In the genomic region with DNA sequence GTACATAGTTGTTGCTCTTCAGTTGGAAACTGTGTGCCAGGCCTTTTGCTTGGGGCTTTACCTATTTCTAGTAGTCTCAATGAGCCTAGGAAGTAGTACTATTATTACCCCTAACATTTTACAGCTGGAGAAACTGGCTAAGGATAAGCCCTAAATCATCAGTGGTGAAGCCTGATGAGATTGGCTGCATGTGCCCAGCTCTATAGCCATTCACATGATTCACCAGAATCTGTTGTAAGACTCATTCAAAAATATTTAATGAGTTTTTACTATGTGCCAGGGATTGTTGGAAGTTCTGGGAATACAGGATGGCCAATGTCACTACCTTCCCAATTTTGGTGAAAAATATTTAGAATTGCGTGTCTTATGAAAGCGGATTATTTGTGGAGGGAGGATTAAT, we compare ENCODE assay signal across 27 cellular contexts. TPM values are rescaled to one million over a fixed set of nuclear protein-coding genes. Genes with fewer than 3 reads are reported as not detected.
DNase-seq lines count a peak whose midpoint lies in the region; ATAC-seq and TF ChIP-seq lines count a peak whose summit lies in the region.
"Had no signal": no experiment of that assay in that cellular context is flagged by ENCODE, and none has a peak within 500 bp of the region (broad histone marks: within the 10 kb centered on the region; RNA-seq: fewer than 3 reads in every experiment).

No MANE protein-coding gene starts in this region.

- peak overlapping the region; percentile 12 for H3K4me3 Mint-ChIP-seq in HFFc6
- H3K4me3 Mint-ChIP-seq in progenitor cell of endocrine pancreas (ENCODE audit: low read depth) = peak overlapping the region; percentile 85
- H3K4me3 Mint-ChIP-seq: activated CD4-positive, alpha-beta memory T cell treated with anti-CD3 and anti-CD28 coated beads for 36 hours; activated T-cell treated with anti-CD3 and anti-CD28 coated beads, Interleukin-2, amount 50 U/mL, for 24 hours had no signal

- WGBS in right lobe of liver (ENCODE audit: insufficient coverage, low coverage, low lambda C conversion rate, missing lambda C conversion rate) = 70% methylated on average over 2 of the region's 2 CpGs

- DNase-seq in EH (ENCODE audit: low read depth) (peak; percentile 76), HFFc6 (peak; percentile 26), epithelial cell of esophagus (ENCODE audit: low read depth) (peak; percentile 10), progenitor cell of endocrine pancreas (ENCODE audit: low spot score, unreplicated experiment) (no peak), WERI-Rb-1 (no peak), right lobe of liver (no peak)
- DNase-seq: activated CD4-positive, alpha-beta memory T cell treated with anti-CD3 and anti-CD28 coated beads for 36 hours; activated naive CD4-positive, alpha-beta T cell treated with Interleukin-2 at 50 U/mL for 16 hours; activated T-cell treated with anti-CD3 and anti-CD28 coated beads, Interleukin-2, amount 50 U/mL, for 24 hours; aorta; effector memory CD4-positive, alpha-beta T cell; GOT3; heart left ventricle; left lung; NCI-H187; NCI-H2227 treated with DMSO at 0.1 percent for 48 hours; NCI-H82; psoas muscle; stimulated activated naive CD4-positive, alpha-beta T cell treated with Interleukin-2 at 50 U/mL for 16 hours; T-helper 17 cell had no signal

- peaks cover 23% of the 10 kb centered on the region for H3K27me3 Mint-ChIP-seq in HFFc6 (ENCODE audit: insufficient read depth)
- peaks cover 19% of the 10 kb centered on the region for H3K27me3 Mint-ChIP-seq in progenitor cell of endocrine pancreas

- intact Hi-C loops in right lobe of liver (cut with DNase I) = no loop called here

- no peak for TF ChIP-seq POLR2A in right lobe of liver (IDR thresholded peaks at IDR 0.05)

- peaks cover 0 to 26% (median 6%) of the 10 kb centered on the region in 4 donors for H3K4me1 ChIP-seq in right lobe of liver

- peaks cover 43% of the 10 kb centered on the region for H3K27me3 ChIP-seq in WERI-Rb-1 (ENCODE audit: insufficient read depth, low read depth, severe bottlenecking)
- peaks cover 0 to 15% of the 10 kb centered on the region in 2 donors for H3K27me3 ChIP-seq in right lobe of liver

- H3K27ac Mint-ChIP-seq in HFFc6 (peak overlapping the region; percentile 94; the same call in 1 of the 2 replicates), progenitor cell of endocrine pancreas (no peak overlapping the region)
- H3K27ac Mint-ChIP-seq: activated CD4-positive, alpha-beta memory T cell treated with anti-CD3 and anti-CD28 coated beads for 36 hours; activated T-cell treated with anti-CD3 and anti-CD28 coated beads, Interleukin-2, amount 50 U/mL, for 24 hours; mesothelial cell of epicardium; T-helper 17 cell had no signal

- H3K9me3 Mint-ChIP-seq in HFFc6 = no peaks in the 10 kb centered on the region
- H3K9me3 Mint-ChIP-seq in progenitor cell of endocrine pancreas (ENCODE audit: low read depth) = no peaks in the 10 kb centered on the region
- H3K9me3 Mint-ChIP-seq: activated CD4-positive, alpha-beta memory T cell treated with anti-CD3 and anti-CD28 coated beads for 36 hours; activated T-cell treated with anti-CD3 and anti-CD28 coated beads, Interleukin-2, amount 50 U/mL, for 24 hours; mesothelial cell of epicardium had no signal

- TF ChIP-seq CTCF in HFFc6 (IDR thresholded peaks at IDR 0.05) = no peak
- TF ChIP-seq CTCF in epithelial cell of esophagus (IDR thresholded peaks at IDR 0.05; ENCODE audit: insufficient read depth, low read depth, low read length, missing control alignments) = no peak
- TF ChIP-seq CTCF in progenitor cell of endocrine pancreas (IDR thresholded peaks at IDR 0.05; ENCODE audit: unreplicated experiment) = no peak
- no peak for TF ChIP-seq CTCF in WERI-Rb-1 (IDR thresholded peaks at IDR 0.05; ENCODE audit: low read depth, low read length)
- TF ChIP-seq CTCF in right lobe of liver (IDR thresholded peaks at IDR 0.05) = no peak

- ATAC-seq in GM18511 (IDR thresholded peaks at IDR 0.05; ENCODE audit: unreplicated experiment) = no peak
- no peak for ATAC-seq in right lobe of liver
- ATAC-seq: heart left ventricle, left lung, psoas muscle, T-helper 17 cell had no signal

- H3K4me3 ChIP-seq in epithelial cell of esophagus (ENCODE audit: low read length) (no peak overlapping the region), WERI-Rb-1 (ENCODE audit: low read depth, low read length) (no peak overlapping the region), right lobe of liver (no peak overlapping the region)
- H3K4me3 ChIP-seq: left lung, psoas muscle, SJSA1, skin epidermis, tibial nerve had no signal

- H3K27ac ChIP-seq in WERI-Rb-1 (no peak overlapping the region), right lobe of liver (no peak overlapping the region)
- H3K27ac ChIP-seq: C4-2B, left lung, psoas muscle, SJSA1, tibial nerve had no signal

- H3K36me3 ChIP-seq in WERI-Rb-1 (no peaks in the 10 kb centered on the region), right lobe of liver (no peaks in the 10 kb centered on the region)
- H3K36me3 ChIP-seq: heart left ventricle, left lung, SJSA1, tibial nerve had no signal

- H3K4me1 Mint-ChIP-seq in HFFc6 (ENCODE audit: low read depth) (peaks cover 39% of the 10 kb centered on the region), progenitor cell of endocrine pancreas (ENCODE audit: low read depth) (peaks cover 20% of the 10 kb centered on the region)

- H3K9me3 ChIP-seq in WERI-Rb-1 (ENCODE audit: severe bottlenecking) (peaks cover 4% of the 10 kb centered on the region), right lobe of liver (no peaks in the 10 kb centered on the region)
- H3K9me3 ChIP-seq: heart left ventricle, left lung, psoas muscle, SJSA1, tibial nerve had no signal

- H3K36me3 Mint-ChIP-seq in HFFc6 (ENCODE audit: low read depth) = no peaks in the 10 kb centered on the region
- no peaks in the 10 kb centered on the region for H3K36me3 Mint-ChIP-seq in progenitor cell of endocrine pancreas (ENCODE audit: insufficient read depth)
- H3K36me3 Mint-ChIP-seq: activated CD4-positive, alpha-beta memory T cell treated with anti-CD3 and anti-CD28 coated beads for 36 hours; mesothelial cell of epicardium had no signal

RNA-seq across cellular contexts. Expression of a gene that starts 2.8 kb away (rescaled TPM):
- total RNA-seq in HFFc6 (2021; fragmentation: NEBNext Ultra II Directional; extraction: Animal tissue kit (Norgen Biotek cat#: 25700)) = 1 to 10 TPM in 2 of 6 experiments, under 1 TPM in 4; 0.11 to 1.2 (median 0.26) TPM
- total RNA-seq in progenitor cell of endocrine pancreas (20.7 and 20.9 TPM in 2 replicates), right lobe of liver (1 to 10 TPM in 2 of 6 experiments, under 1 TPM in 4; 0.19 to 1.6 (median 0.77) TPM)
- total RNA-seq: G401, SJSA1 had no signal

Comparison
In these comparisons a context has a peak if more than half of its experiments do, and no peak if none do; other contexts are left out.
1. DNase-seq: peak in EH (single experiment), HFFc6 (single experiment) and epithelial cell of esophagus (single experiment); none in progenitor cell of endocrine pancreas (single experiment), WERI-Rb-1 (single experiment) and right lobe of liver (0 of 3).